Comparison of ENCODE assay signal across 1 cellular context in the genomic region with DNA sequence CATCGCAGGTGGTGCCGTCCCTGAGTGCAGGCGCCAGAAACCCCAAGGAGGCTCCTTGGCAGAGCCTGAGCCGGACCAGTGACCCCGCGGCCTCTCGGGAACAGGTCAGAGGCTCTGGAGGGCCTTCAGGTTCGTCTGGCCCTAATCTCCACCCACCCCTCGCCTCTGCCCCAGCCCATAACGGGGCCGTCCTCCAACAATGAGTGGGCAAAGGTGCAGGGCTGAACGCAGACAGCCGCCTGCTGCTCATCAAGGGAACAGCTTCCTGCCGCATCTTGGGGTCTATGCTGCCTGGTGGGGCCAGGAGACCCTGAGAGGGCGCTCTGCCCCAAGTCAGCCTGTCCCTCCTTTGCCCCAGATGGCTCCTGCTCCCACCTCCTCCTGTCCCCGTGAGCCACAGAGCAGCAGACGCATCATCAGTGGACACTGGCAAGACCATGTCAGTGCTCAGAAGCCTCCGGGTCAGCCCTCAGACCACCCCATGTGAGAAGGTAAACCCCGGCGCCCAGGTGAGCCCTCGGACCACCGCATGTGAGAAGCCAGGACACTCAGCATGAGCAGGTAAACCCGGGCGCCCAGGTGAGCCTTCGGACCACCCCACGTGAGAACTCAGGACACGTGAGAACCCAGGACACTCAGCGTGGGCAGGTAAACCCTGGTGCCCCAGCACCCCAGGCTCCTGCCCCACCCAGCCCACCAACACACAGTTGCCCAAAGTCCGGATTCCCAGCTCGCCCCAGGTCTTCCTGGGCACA.
TF ChIP-seq lines count a peak whose summit lies in the region.

No MANE protein-coding gene starts in this region.

TF ChIP-seq in H1, 55 proteins besides CTCF, POLR2A, EP300 and RAD21:
- no peak for TF ChIP-seq POLR2AphosphoS5 (IDR thresholded peaks at IDR 0.05; ENCODE audit: low read depth, low read length)
- no peak for TF ChIP-seq SAP30 (IDR thresholded peaks at IDR 0.05; ENCODE audit: insufficient read depth, insufficient replicate concordance, low read length)
- TF ChIP-seq EGR1 (IDR thresholded peaks at IDR 0.05; ENCODE audit: borderline replicate concordance, low read depth, low read length) = no peak
